In genomic region chr21:34726627-34727337, GRCh38 we compare ENCODE assay signal across 2 cellular contexts.
TF ChIP-seq lines count a peak whose summit lies in the region.

No MANE protein-coding gene starts in this region.

TF ChIP-seq in K562, 482 proteins besides CTCF, POLR2A, EP300 and RAD21:
- TF ChIP-seq JUND (IDR thresholded peaks at IDR 0.05; ENCODE audit: borderline replicate concordance, low read depth, low read length) (peak; percentile 67; the same call in 1 of the 2 replicates), JUND (tag; IDR thresholded peaks at IDR 0.05; ENCODE audit: borderline replicate concordance, low read depth, low read length) (peak; percentile 69; the same call in 2 of the 3 replicates), NFE2 (IDR thresholded peaks at IDR 0.05; ENCODE audit: low read depth) (peak; percentile 67), GATA2 (CRISPR knock-in tag; IDR thresholded peaks at IDR 0.05) (0 out of 2 replicates have a peak, but pooled peaks have one; percentile 20), SPI1 (IDR thresholded peaks at IDR 0.05; ENCODE audit: borderline replicate concordance, low read depth, low read length) (0 out of 2 replicates have a peak, but pooled peaks have one; percentile 57), ZFPM2 (CRISPR knock-in tag; IDR thresholded peaks at IDR 0.05) (no peak), ZFP36 (IDR thresholded peaks at IDR 0.05; ENCODE audit: low read depth, low read length, partially characterized antibody) (peak; percentile 65), RBFOX2 (IDR thresholded peaks at IDR 0.05; ENCODE audit: low read depth, low read length) (no peak), ZNF12 (CRISPR knock-in tag; IDR thresholded peaks at IDR 0.05) (peak; percentile 91), DIDO1 (tag; IDR thresholded peaks at IDR 0.05; ENCODE audit: low read depth) (no peak), REST (CRISPR knock-in tag; IDR thresholded peaks at IDR 0.05; ENCODE audit: low read depth) (0 out of 2 replicates have a peak, but pooled peaks have one; percentile 12), NR4A1 (CRISPR knock-in tag; IDR thresholded peaks at IDR 0.05) (no peak), NR4A1 (tag; IDR thresholded peaks at IDR 0.05) (0 out of 2 replicates have a peak, but pooled peaks have one; percentile 56), BRD9 (IDR thresholded peaks at IDR 0.05; ENCODE audit: low read depth, partially characterized antibody) (peak; percentile 71), CEBPG (CRISPR knock-in tag; IDR thresholded peaks at IDR 0.05) (no peak), CEBPG (tag; conservative IDR thresholded peaks at IDR 0.05 in 1 of 2, IDR thresholded peaks at IDR 0.05 in 1 of 2) (0 out of 4 replicates have a peak, but pooled peaks of 1 of the 2 experiments have one; percentile 14), BHLHE40 (IDR thresholded peaks at IDR 0.05; ENCODE audit: low read length) (no peak), TEAD4 (IDR thresholded peaks at IDR 0.05; ENCODE audit: low read length) (no peak), TEAD4 (CRISPR knock-in tag; IDR thresholded peaks at IDR 0.05; ENCODE audit: borderline replicate concordance) (no peak), U2AF2 (optimal IDR thresholded peaks at IDR 0.05; ENCODE audit: low read depth, low read length) (no peak), SMARCB1 (IDR thresholded peaks at IDR 0.05; ENCODE audit: insufficient read length, low read depth) (no peak), FOSL1 (tag; conservative IDR thresholded peaks at IDR 0.05) (peak; percentile 81), TAL1 (IDR thresholded peaks at IDR 0.05) (no peak), C11orf30 (IDR thresholded peaks at IDR 0.05; ENCODE audit: low read depth) (peak; percentile 68; the same call in 1 of the 2 replicates), MAFG (tag; conservative IDR thresholded peaks at IDR 0.05) (peak; percentile 75), ZNF3 (CRISPR knock-in tag; IDR thresholded peaks at IDR 0.05) (0 out of 2 replicates have a peak, but pooled peaks have one; percentile 17), HCFC1 (IDR thresholded peaks at IDR 0.05; ENCODE audit: low read depth, low read length) (no peak), RCOR1 (IDR thresholded peaks at IDR 0.05; ENCODE audit: borderline replicate concordance in 1 of 2, low read depth in 2 of 2, low read length in 2 of 2) (0 out of 4 replicates have a peak, but pooled peaks of 1 of the 2 experiments have one; percentile 9), MAFK (IDR thresholded peaks at IDR 0.05; ENCODE audit: low read length) (0 out of 2 replicates have a peak, but pooled peaks have one; percentile 14)
- TF ChIP-seq, protein P1, sequence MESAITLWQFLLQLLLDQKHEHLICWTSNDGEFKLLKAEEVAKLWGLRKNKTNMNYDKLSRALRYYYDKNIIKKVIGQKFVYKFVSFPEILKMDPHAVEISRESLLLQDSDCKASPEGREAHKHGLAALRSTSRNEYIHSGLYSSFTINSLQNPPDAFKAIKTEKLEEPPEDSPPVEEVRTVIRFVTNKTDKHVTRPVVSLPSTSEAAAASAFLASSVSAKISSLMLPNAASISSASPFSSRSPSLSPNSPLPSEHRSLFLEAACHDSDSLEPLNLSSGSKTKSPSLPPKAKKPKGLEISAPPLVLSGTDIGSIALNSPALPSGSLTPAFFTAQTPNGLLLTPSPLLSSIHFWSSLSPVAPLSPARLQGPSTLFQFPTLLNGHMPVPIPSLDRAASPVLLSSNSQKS (CRISPR knock-in tag; IDR thresholded peaks at IDR 0.05) = no peak
TF ChIP-seq in K562: peak in this region for 16.

TF ChIP-seq in HepG2, 621 proteins besides CTCF, POLR2A, EP300 and RAD21:
- TF ChIP-seq ZNF30 (CRISPR knock-in tag; IDR thresholded peaks at IDR 0.05) (no peak), ZSCAN21 (CRISPR knock-in tag; IDR thresholded peaks at IDR 0.05; ENCODE audit: borderline replicate concordance) (no peak), PPARG (CRISPR knock-in tag; conservative IDR thresholded peaks at IDR 0.05) (no peak), NR3C1 (CRISPR knock-in tag; IDR thresholded peaks at IDR 0.05) (no peak), ZNF33B (CRISPR knock-in tag; IDR thresholded peaks at IDR 0.05) (no peak), ZNF512 (CRISPR knock-in tag; IDR thresholded peaks at IDR 0.05) (no peak), ZNF567 (CRISPR knock-in tag; IDR thresholded peaks at IDR 0.05; ENCODE audit: borderline replicate concordance) (no peak), PHF5A (CRISPR knock-in tag; IDR thresholded peaks at IDR 0.05; ENCODE audit: low read depth, unreplicated experiment) (no peak), NFKBIZ (CRISPR knock-in tag; IDR thresholded peaks at IDR 0.05) (no peak)
TF ChIP-seq in HepG2: peak in this region for 0.
